In genomic region chr7:51324206-51324884, GRCh38 we compare ENCODE assay signal across 13 cellular contexts. TPM values are rescaled to one million over a fixed set of nuclear protein-coding genes. Genes with fewer than 3 reads are reported as not detected.
DNase-seq lines count a peak whose midpoint lies in the region; ATAC-seq and TF ChIP-seq lines count a peak whose summit lies in the region.
"Had no signal": no experiment of that assay in that cellular context is flagged by ENCODE, and none has a peak within 500 bp of the region (broad histone marks: within the 10 kb centered on the region; RNA-seq: fewer than 3 reads in every experiment).

No MANE protein-coding gene starts in this region.

- intact Hi-C loops in sciatic nerve (cut with DNase I): no loop called here

- no peaks in the 10 kb centered on the region for H4K20me1 ChIP-seq in Karpas-422 (ENCODE audit: insufficient read depth, low read depth, low read length)

- DNase-seq in OCI-M1 (lab: John Stamatoyannopoulos, UW): peak; percentile 20
- peak; percentile 1 for DNase-seq in fibroblast of the conjunctiva (ENCODE audit: low read depth)
- no peak for DNase-seq in sciatic nerve (ENCODE audit: low spot score)
- DNase-seq in Karpas-422: no peak
- no peak for DNase-seq in activated T-cell treated with anti-CD3 and anti-CD28 coated beads, Interleukin-2, amount 50 U/mL, for 48 hours
- DNase-seq in dermis blood vessel endothelial cell: no peak
- DNase-seq: COR-L47; foreskin melanocyte; left ventricle myocardium superior; NCI-H2081 treated with DMSO at 0.1 percent for 48 hours; stimulated activated CD4-positive, alpha-beta T cell treated with anti-CD3 and anti-CD28 coated beads, Interleukin-1b, Interleukin-23, amount 100 ng/mL, for 48 hours; stimulated activated naive CD4-positive, alpha-beta T cell treated with Interleukin-2 at 50 U/mL for 16 hours had no signal

- no peak for TF ChIP-seq EP300 in Ishikawa (IDR thresholded peaks at IDR 0.05; ENCODE audit: borderline replicate concordance)

- no peak overlapping the region for H3K4me2 ChIP-seq in Karpas-422 (ENCODE audit: low read depth, low read length, poor library complexity, severe bottlenecking)

- no peak overlapping the region for H3K9ac ChIP-seq in Karpas-422 (ENCODE audit: low read length)

- no peaks in the 10 kb centered on the region for H3K4me1 ChIP-seq in Karpas-422 (ENCODE audit: low read length)

- H3K9me2 ChIP-seq in Karpas-422 (replicated peaks; ENCODE audit: insufficient read depth, low read length): no peaks in the 10 kb centered on the region

- no peak overlapping the region for H3K4me3 ChIP-seq in Karpas-422 (ENCODE audit: low read length)

- no peaks in the 10 kb centered on the region for H3K79me2 ChIP-seq in Karpas-422 (ENCODE audit: low read length)

- no peaks in the 10 kb centered on the region for H3K36me3 ChIP-seq in Karpas-422 (ENCODE audit: insufficient read depth, low read length)

- H3K9me3 ChIP-seq in Karpas-422 (ENCODE audit: low read length): no peaks in the 10 kb centered on the region

- no peak overlapping the region for H2AFZ ChIP-seq in Karpas-422 (ENCODE audit: low read length)

- no peak overlapping the region for H3K27ac ChIP-seq in Karpas-422 (ENCODE audit: low read length)

- no peaks in the 10 kb centered on the region for H3K27me3 ChIP-seq in Karpas-422 (ENCODE audit: low read length)

- no peak for TF ChIP-seq RAD21 in Ishikawa (IDR thresholded peaks at IDR 0.05; ENCODE audit: low read depth)

- ATAC-seq in sciatic nerve: peak; percentile 62
- ATAC-seq: left ventricle myocardium superior had no signal

TF ChIP-seq in Ishikawa, 13 proteins besides CTCF, POLR2A, EP300 and RAD21:
- no peak for TF ChIP-seq ZBTB7A (IDR thresholded peaks at IDR 0.05; ENCODE audit: low read depth)
- TF ChIP-seq CEBPB (IDR thresholded peaks at IDR 0.05): peak; percentile 98
- TF ChIP-seq EGR1 (IDR thresholded peaks at IDR 0.05): peak; percentile 98
- TF ChIP-seq NFIC (IDR thresholded peaks at IDR 0.05): no peak
- TF ChIP-seq TEAD4 (IDR thresholded peaks at IDR 0.05): peak; percentile 63

RNA-seq across cellular contexts. Expression of gene COBL, which starts 7.7 kb away (rescaled TPM):
- 17.0 TPM for total RNA-seq in sciatic nerve
- not detected in 2 replicates for total RNA-seq in Karpas-422 (2014; rRNA removed; shearing (Covaris generic); ENCODE audit: low replicate concordance)
- under 0.01 TPM in 1 of 2 replicates, not detected in the other for total RNA-seq in dermis blood vessel endothelial cell

Comparison
In these comparisons a context has a peak if more than half of its experiments do, and no peak if none do; other contexts are left out.
1. DNase-seq: peak in OCI-M1 (single experiment) and fibroblast of the conjunctiva (single experiment); none in sciatic nerve (single experiment), Karpas-422 (single experiment), activated T-cell treated with anti-CD3 and anti-CD28 coated beads, Interleukin-2, amount 50 U/mL, for 48 hours (0 of 2) and dermis blood vessel endothelial cell (single experiment).
2. RNA of gene COBL, which starts 7.7 kb away (total RNA-seq): 17.0 TPM in sciatic nerve (single experiment); not detected in Karpas-422 and under 0.01 TPM in dermis blood vessel endothelial cell; every median in the first group is over 10 times any median in the second.